ENCODE assay signal across 10 cellular contexts in the genomic region with DNA sequence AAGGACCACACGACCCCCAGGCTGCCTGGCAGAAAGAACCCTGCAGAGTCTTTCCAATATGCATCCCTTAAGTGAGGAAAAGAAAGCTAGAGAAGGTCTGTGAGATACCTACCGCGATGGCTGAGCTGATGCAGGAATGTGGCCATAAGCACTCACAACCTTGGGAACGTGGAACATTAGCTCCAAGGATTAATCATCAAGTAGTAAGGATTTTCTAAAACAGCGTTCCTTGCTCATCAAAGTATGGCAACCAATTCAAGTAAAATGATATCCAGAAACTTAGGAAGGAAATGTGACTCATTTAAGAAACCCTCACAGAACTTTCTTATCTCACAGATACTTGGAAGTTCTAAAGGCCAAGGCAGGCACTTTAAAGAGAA. TPM values are rescaled to one million over a fixed set of nuclear protein-coding genes. Genes with fewer than 3 reads are reported as not detected.
A peak's percentile ranks its signal among the peaks of the same experiment; 100 is the strongest.
DNase-seq lines count a peak whose midpoint lies in the region; ATAC-seq and TF ChIP-seq lines count a peak whose summit lies in the region.
"Had no signal": no experiment of that assay in that cellular context is flagged by ENCODE, and none has a peak within 500 bp of the region (broad histone marks: within the 10 kb centered on the region; RNA-seq: fewer than 3 reads in every experiment).

No MANE protein-coding gene starts in this region.

- TF ChIP-seq CTCF in left ventricle myocardium inferior (IDR thresholded peaks at IDR 0.05; ENCODE audit: borderline replicate concordance): no peak
- no peak for TF ChIP-seq CTCF in type B pancreatic cell (conservative IDR thresholded peaks at IDR 0.05)

- ATAC-seq in Right ventricle myocardium superior (ENCODE audit: poor library complexity) (no peak), GM19455 (IDR thresholded peaks at IDR 0.05; ENCODE audit: unreplicated experiment) (no peak), HG02885 (IDR thresholded peaks at IDR 0.05; ENCODE audit: poor library complexity, unreplicated experiment) (no peak), GM18861 (IDR thresholded peaks at IDR 0.05; ENCODE audit: unreplicated experiment) (no peak)

- H3K4me3 ChIP-seq in left ventricle myocardium inferior: no peak overlapping the region

- no peaks in the 10 kb centered on the region for H3K36me3 ChIP-seq in left ventricle myocardium inferior

- H3K36me3 Mint-ChIP-seq in activated T-helper 2 cell treated with anti-CD3 and anti-CD28 coated beads, Interferon-gamma antibody, Interleukin-2, Interleukin-4, amounts not matched to agents 10 μg/mL and 5 μg/mL and 100 μg/mL, durations not matched to agents 14 hours and 24 hours and 36 hours (ENCODE audit: low read depth): peaks cover 4% of the 10 kb centered on the region
- H3K36me3 Mint-ChIP-seq in type B pancreatic cell: peaks cover 21% of the 10 kb centered on the region

- peaks cover 9% of the 10 kb centered on the region for H3K9me3 ChIP-seq in left ventricle myocardium inferior (replicated peaks)

- H3K4me3 Mint-ChIP-seq in activated T-helper 2 cell treated with anti-CD3 and anti-CD28 coated beads, Interferon-gamma antibody, Interleukin-2, Interleukin-4, amounts not matched to agents 10 μg/mL and 5 μg/mL and 100 μg/mL, durations not matched to agents 14 hours and 24 hours and 36 hours (ENCODE audit: low read depth): peak overlapping the region; percentile 9
- no peak overlapping the region for H3K4me3 Mint-ChIP-seq in type B pancreatic cell

- peaks cover 72% of the 10 kb centered on the region for H3K4me1 ChIP-seq in left ventricle myocardium inferior

- peaks cover 64% of the 10 kb centered on the region for H3K4me1 Mint-ChIP-seq in activated T-helper 2 cell treated with anti-CD3 and anti-CD28 coated beads, Interferon-gamma antibody, Interleukin-2, Interleukin-4, amounts not matched to agents 10 μg/mL and 5 μg/mL and 100 μg/mL, durations not matched to agents 14 hours and 24 hours and 36 hours (ENCODE audit: low read depth)
- H3K4me1 Mint-ChIP-seq in type B pancreatic cell (ENCODE audit: unreplicated experiment): peaks cover 65% of the 10 kb centered on the region

- peak overlapping the region; percentile 3 for H3K27ac ChIP-seq in left ventricle myocardium inferior (replicated peaks)

- H3K9me3 Mint-ChIP-seq in activated T-helper 2 cell treated with anti-CD3 and anti-CD28 coated beads, Interferon-gamma antibody, Interleukin-2, Interleukin-4, amounts not matched to agents 10 μg/mL and 5 μg/mL and 100 μg/mL, durations not matched to agents 14 hours and 24 hours and 36 hours: no peaks in the 10 kb centered on the region
- peaks cover 4% of the 10 kb centered on the region for H3K9me3 Mint-ChIP-seq in type B pancreatic cell

- intact Hi-C loops in left ventricle myocardium inferior (cut with micrococcal nuclease): no loop called here
- intact Hi-C loops in Right ventricle myocardium superior (cut with DNase I): no loop called here
- intact Hi-C loops in activated T-helper 2 cell treated with anti-CD3 and anti-CD28 coated beads, Interferon-gamma antibody, Interleukin-2, Interleukin-4, amounts not matched to agents 10 μg/mL and 5 μg/mL and 100 μg/mL, durations not matched to agents 14 hours and 24 hours and 36 hours (cut with micrococcal nuclease): loop anchor here (5.0 kb wide), 1 partner anchor 70 kb away; no protein-coding TSS in a partner anchor

- H3K27ac Mint-ChIP-seq in activated T-helper 2 cell treated with anti-CD3 and anti-CD28 coated beads, Interferon-gamma antibody, Interleukin-2, Interleukin-4, amounts not matched to agents 10 μg/mL and 5 μg/mL and 100 μg/mL, durations not matched to agents 14 hours and 24 hours and 36 hours: no peak overlapping the region
- H3K27ac Mint-ChIP-seq in type B pancreatic cell: peak overlapping the region; percentile 66

- no peak for DNase-seq in left ventricle myocardium inferior
- no peak for DNase-seq in Right ventricle myocardium superior
- no peak for DNase-seq in activated T-helper 2 cell treated with anti-CD3 and anti-CD28 coated beads, Interferon-gamma antibody, Interleukin-2, Interleukin-4, amounts not matched to agents 10 μg/mL and 5 μg/mL and 100 μg/mL, durations not matched to agents 14 hours and 24 hours and 36 hours (ENCODE audit: low spot score)
- DNase-seq in hepatic stellate cell (ENCODE audit: low spot score): peak; percentile 60
- DNase-seq in type B pancreatic cell (ENCODE audit: extremely low spot score, unreplicated experiment): no peak
- DNase-seq: head of caudate nucleus, NCI-H1417 had no signal

- H3K27me3 Mint-ChIP-seq in activated T-helper 2 cell treated with anti-CD3 and anti-CD28 coated beads, Interferon-gamma antibody, Interleukin-2, Interleukin-4, amounts not matched to agents 10 μg/mL and 5 μg/mL and 100 μg/mL, durations not matched to agents 14 hours and 24 hours and 36 hours (ENCODE audit: low read depth): no peaks in the 10 kb centered on the region
- H3K27me3 Mint-ChIP-seq in type B pancreatic cell: no peaks in the 10 kb centered on the region

- no peaks in the 10 kb centered on the region for H3K27me3 ChIP-seq in left ventricle myocardium inferior (ENCODE audit: low read depth)

RNA-seq across cellular contexts. Expression of a gene that starts 12.8 kb away (rescaled TPM):
- 64.8 TPM for total RNA-seq in left ventricle myocardium inferior
- 60.2 TPM for total RNA-seq in Right ventricle myocardium superior
- total RNA-seq in activated T-helper 2 cell treated with anti-CD3 and anti-CD28 coated beads, Interferon-gamma antibody, Interleukin-2, Interleukin-4, amounts not matched to agents 10 μg/mL and 5 μg/mL and 100 μg/mL, durations not matched to agents 14 hours and 24 hours and 36 hours: 30.8 and 32.5 TPM in 2 replicates
- total RNA-seq in type B pancreatic cell (ENCODE audit: low replicate concordance): 53.4 and 89.1 TPM in 2 replicates
